In the genomic region with DNA sequence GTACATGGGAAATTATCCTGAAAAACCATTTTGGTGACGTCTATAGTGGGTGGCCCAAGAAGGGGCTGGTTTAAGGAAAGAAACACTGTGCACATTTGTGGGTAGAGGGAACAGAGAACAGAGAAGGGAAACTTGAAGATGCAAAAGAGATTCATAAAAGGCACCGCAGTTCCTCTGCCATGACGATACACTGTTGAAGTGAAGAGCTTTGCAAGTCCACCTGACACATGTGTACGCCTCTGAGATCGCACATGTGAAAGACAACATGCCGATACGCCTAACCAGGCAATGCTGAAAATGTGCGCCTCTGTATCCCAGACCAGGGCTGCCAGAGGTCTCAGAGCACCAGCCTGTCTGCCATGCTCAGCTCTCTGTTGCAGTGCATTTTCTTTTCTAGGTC, we compare ENCODE assay signal across 15 cellular contexts.
DNase-seq lines count a peak whose midpoint lies in the region; ATAC-seq and TF ChIP-seq lines count a peak whose summit lies in the region.
"Had no signal": no experiment of that assay in that cellular context is flagged by ENCODE, and none has a peak within 500 bp of the region (broad histone marks: within the 10 kb centered on the region; RNA-seq: fewer than 3 reads in every experiment).

No MANE protein-coding gene starts in this region.

- ATAC-seq in GM19023 (IDR thresholded peaks at IDR 0.05; ENCODE audit: unreplicated experiment): peak; percentile 97
- peak; percentile 95 for ATAC-seq in GM21737 (IDR thresholded peaks at IDR 0.05; ENCODE audit: unreplicated experiment)
- ATAC-seq in HG03159 (IDR thresholded peaks at IDR 0.05; ENCODE audit: unreplicated experiment): peak; percentile 89
- ATAC-seq in mucosa of descending colon: peak; percentile 43
- no peak for ATAC-seq in left lobe of liver
- no peak for ATAC-seq in activated naive CD4-positive, alpha-beta T cell treated with anti-CD3 and anti-CD28 coated beads, Interleukin-2, amount 50 U/mL, for 72 hours
- ATAC-seq: body of pancreas had no signal

- H3K4me3 ChIP-seq in mucosa of descending colon: no peak overlapping the region
- H3K4me3 ChIP-seq: body of pancreas, thoracic aorta had no signal

- DNase-seq in mucosa of descending colon (no peak), left lobe of liver (ENCODE audit: low spot score) (no peak), SKM-1 treated with dmso at 0.1 percent for 144 hours (lab: John Stamatoyannopoulos, UW; ENCODE audit: unreplicated experiment) (no peak)
- no peak for DNase-seq in activated CD4-positive, alpha-beta T cell treated with anti-CD3 and anti-CD28 coated beads, Interleukin-2, amount 50 U/mL, for 1 hour
- no peak for DNase-seq in activated naive CD4-positive, alpha-beta T cell treated with anti-CD3 and anti-CD28 coated beads, Interleukin-2, amount 50 U/mL, for 72 hours (ENCODE audit: low spot score in 2 of 2)
- DNase-seq: activated T-cell treated with anti-CD3 and anti-CD28 coated beads for 4 hours; body of pancreas; GOT3; kidney; NK-92 treated with Interleukin-12 subunit alpha and Interleukin-12 subunit beta, amount 100 ng/mL, for 24 hours had no signal

- no peaks in the 10 kb centered on the region for H3K4me1 ChIP-seq in mucosa of descending colon (ENCODE audit: low read depth)

- no peak for TF ChIP-seq CTCF in mucosa of descending colon (IDR thresholded peaks at IDR 0.05)

- no peaks in the 10 kb centered on the region for H3K36me3 ChIP-seq in mucosa of descending colon (ENCODE audit: low read depth)
- H3K36me3 ChIP-seq: neutrophil, thoracic aorta had no signal

- no peaks in the 10 kb centered on the region for H3K9me3 Mint-ChIP-seq in activated naive CD4-positive, alpha-beta T cell treated with anti-CD3 and anti-CD28 coated beads, Interleukin-2, amount 50 U/mL, for 72 hours

- H3K27ac Mint-ChIP-seq in activated naive CD4-positive, alpha-beta T cell treated with anti-CD3 and anti-CD28 coated beads, Interleukin-2, amount 50 U/mL, for 72 hours: no peak overlapping the region

- H3K9me3 ChIP-seq in mucosa of descending colon: no peaks in the 10 kb centered on the region
- H3K9me3 ChIP-seq: body of pancreas, neutrophil, thoracic aorta had no signal

- intact Hi-C loops in mucosa of descending colon (cut with DNase I, micrococcal nuclease): no loop called here

- peaks cover 0 to 15% of the 10 kb centered on the region in 2 donors for H3K36me3 Mint-ChIP-seq in activated naive CD4-positive, alpha-beta T cell treated with anti-CD3 and anti-CD28 coated beads, Interleukin-2, amount 50 U/mL, for 72 hours

Comparison
In these comparisons a context has a peak if more than half of its experiments do, and no peak if none do; other contexts are left out.
1. ATAC-seq: peak in GM19023 (single experiment), GM21737 (single experiment), HG03159 (single experiment) and mucosa of descending colon (single experiment); none in left lobe of liver (single experiment) and activated naive CD4-positive, alpha-beta T cell treated with anti-CD3 and anti-CD28 coated beads, Interleukin-2, amount 50 U/mL, for 72 hours (0 of 2).